Comparison of ENCODE assay signal across 20 cellular contexts in the genomic region with DNA sequence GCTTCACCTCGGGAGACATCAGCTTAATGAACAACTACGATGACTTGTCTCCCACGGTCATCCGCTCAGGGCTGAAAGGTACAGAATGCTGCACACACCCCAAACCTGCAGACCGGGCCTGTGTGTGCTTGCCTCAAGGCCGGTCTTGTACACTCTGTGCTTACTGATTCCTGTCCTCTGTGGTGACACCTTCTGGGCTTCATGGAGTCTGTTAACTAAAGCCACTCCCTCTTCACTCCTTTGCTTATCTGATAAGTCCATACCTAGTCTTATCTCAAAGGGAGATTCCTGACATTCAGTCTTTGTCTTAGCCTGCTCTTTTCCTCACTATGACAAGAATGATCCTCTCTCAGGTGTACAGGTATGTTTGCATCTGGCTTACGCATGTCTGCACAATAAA.
"Had no signal": no experiment of that assay in that cellular context is flagged by ENCODE, and none has a peak within 500 bp of the region (broad histone marks: within the 10 kb centered on the region; RNA-seq: fewer than 3 reads in every experiment).

No MANE protein-coding gene starts in this region.

- H3K36me3 ChIP-seq: neutrophil had no signal

- H3K27ac Mint-ChIP-seq: activated CD4-positive, alpha-beta memory T cell treated with anti-CD3 and anti-CD28 coated beads for 36 hours; activated CD4-positive, alpha-beta T cell treated with anti-CD3 and anti-CD28 coated beads for 36 hours; activated CD8-positive, alpha-beta memory T cell treated with anti-CD3 and anti-CD28 coated beads, Interleukin-2, amount 10 ng/mL, durations not matched to agents 7 days and 5 days; activated naive CD4-positive, alpha-beta T cell treated with anti-CD3 and anti-CD28 coated beads for 36 hours; activated naive CD8-positive, alpha-beta T cell treated with anti-CD3 and anti-CD28 coated beads, Interleukin-2, amount 50 U/mL, for 24 hours; activated T-helper 2 cell treated with anti-CD3 and anti-CD28 coated beads, Interferon-gamma antibody, Interleukin-2, Interleukin-4, amounts not matched to agents 10 μg/mL and 5 μg/mL and 100 μg/mL, durations not matched to agents 14 hours and 24 hours and 36 hours; natural killer cell; stimulated activated naive B cell treated with anti-CD40 and anti-IgM and Interleukin-4, amounts not matched to agents 10 μg/mL and 1 μg/mL and 100 μg/mL, for 72 hours; T-helper 17 cell had no signal

- H3K36me3 Mint-ChIP-seq: natural killer cell had no signal

- DNase-seq: activated CD4-positive, alpha-beta memory T cell treated with anti-CD3 and anti-CD28 coated beads for 36 hours; activated CD4-positive, alpha-beta T cell treated with anti-CD3 and anti-CD28 coated beads for 36 hours; activated CD8-positive, alpha-beta memory T cell treated with anti-CD3 and anti-CD28 coated beads, Interleukin-2, amount 10 ng/mL, durations not matched to agents 7 days and 5 days; activated naive CD4-positive, alpha-beta T cell treated with anti-CD3 and anti-CD28 coated beads for 36 hours; activated naive CD8-positive, alpha-beta T cell treated with anti-CD3 and anti-CD28 coated beads, Interleukin-2, amount 50 U/mL, for 24 hours; activated T-cell treated with anti-CD3 and anti-CD28 coated beads, Interleukin-2, amount 50 U/mL, for 1 hour; natural killer cell; posterior cingulate gyrus; retina; stimulated activated CD4-positive, alpha-beta T cell treated with anti-CD3 and anti-CD28 coated beads, Interleukin-15, amount 100 ng/mL, for 24 hours; stimulated activated CD4-positive, alpha-beta T cell treated with anti-CD3 and anti-CD28 coated beads, Interleukin-4, amount 100 ng/mL, for 1 hour; stimulated activated naive B cell treated with anti-CD40 and anti-IgM and Interleukin-4, amounts not matched to agents 10 μg/mL and 1 μg/mL and 100 μg/mL, for 72 hours; T-helper 17 cell; WERI-Rb-1 had no signal

- H3K4me3 Mint-ChIP-seq: activated CD4-positive, alpha-beta memory T cell treated with anti-CD3 and anti-CD28 coated beads for 36 hours; activated CD4-positive, alpha-beta T cell treated with anti-CD3 and anti-CD28 coated beads for 36 hours; activated CD8-positive, alpha-beta memory T cell treated with anti-CD3 and anti-CD28 coated beads, Interleukin-2, amount 10 ng/mL, durations not matched to agents 7 days and 5 days; activated naive CD4-positive, alpha-beta T cell treated with anti-CD3 and anti-CD28 coated beads for 36 hours; activated naive CD8-positive, alpha-beta T cell treated with anti-CD3 and anti-CD28 coated beads, Interleukin-2, amount 50 U/mL, for 24 hours; natural killer cell; stimulated activated naive B cell treated with anti-CD40 and anti-IgM and Interleukin-4, amounts not matched to agents 10 μg/mL and 1 μg/mL and 100 μg/mL, for 72 hours; T-helper 17 cell had no signal

- H3K9me3 ChIP-seq: ascending aorta, neutrophil, tibial nerve had no signal

- ATAC-seq: activated CD4-positive, alpha-beta T cell treated with anti-CD3 and anti-CD28 coated beads for 36 hours; activated CD8-positive, alpha-beta memory T cell treated with anti-CD3 and anti-CD28 coated beads, Interleukin-2, amount 10 ng/mL, durations not matched to agents 7 days and 5 days; activated naive CD8-positive, alpha-beta T cell treated with anti-CD3 and anti-CD28 coated beads, Interleukin-2, amount 50 U/mL, for 24 hours; left lobe of liver; natural killer cell; stimulated activated naive B cell treated with anti-CD40 and anti-IgM and Interleukin-4, amounts not matched to agents 10 μg/mL and 1 μg/mL and 100 μg/mL, for 72 hours; T-helper 17 cell had no signal

- H3K4me1 ChIP-seq: ascending aorta, tibial nerve had no signal

- H3K4me1 Mint-ChIP-seq: activated CD4-positive, alpha-beta T cell treated with anti-CD3 and anti-CD28 coated beads for 36 hours; activated CD8-positive, alpha-beta memory T cell treated with anti-CD3 and anti-CD28 coated beads, Interleukin-2, amount 10 ng/mL, durations not matched to agents 7 days and 5 days; activated naive CD8-positive, alpha-beta T cell treated with anti-CD3 and anti-CD28 coated beads, Interleukin-2, amount 50 U/mL, for 24 hours; natural killer cell; stimulated activated naive B cell treated with anti-CD40 and anti-IgM and Interleukin-4, amounts not matched to agents 10 μg/mL and 1 μg/mL and 100 μg/mL, for 72 hours had no signal

- H3K27ac ChIP-seq: ascending aorta, cardiac muscle cell, neutrophil, tibial nerve, WERI-Rb-1 had no signal

- H3K9me3 Mint-ChIP-seq: activated CD4-positive, alpha-beta memory T cell treated with anti-CD3 and anti-CD28 coated beads for 36 hours; activated naive CD4-positive, alpha-beta T cell treated with anti-CD3 and anti-CD28 coated beads for 36 hours; activated naive CD8-positive, alpha-beta T cell treated with anti-CD3 and anti-CD28 coated beads, Interleukin-2, amount 50 U/mL, for 24 hours; activated T-helper 2 cell treated with anti-CD3 and anti-CD28 coated beads, Interferon-gamma antibody, Interleukin-2, Interleukin-4, amounts not matched to agents 10 μg/mL and 5 μg/mL and 100 μg/mL, durations not matched to agents 14 hours and 24 hours and 36 hours; natural killer cell; stimulated activated naive B cell treated with anti-CD40 and anti-IgM and Interleukin-4, amounts not matched to agents 10 μg/mL and 1 μg/mL and 100 μg/mL, for 72 hours had no signal

- H3K27me3 ChIP-seq: ascending aorta, cardiac muscle cell, neutrophil, tibial nerve had no signal

- H3K4me3 ChIP-seq: ascending aorta, cardiac muscle cell, tibial nerve had no signal

- H3K27me3 Mint-ChIP-seq: activated CD4-positive, alpha-beta memory T cell treated with anti-CD3 and anti-CD28 coated beads for 36 hours; activated CD4-positive, alpha-beta T cell treated with anti-CD3 and anti-CD28 coated beads for 36 hours; activated CD8-positive, alpha-beta memory T cell treated with anti-CD3 and anti-CD28 coated beads, Interleukin-2, amount 10 ng/mL, durations not matched to agents 7 days and 5 days; activated naive CD8-positive, alpha-beta T cell treated with anti-CD3 and anti-CD28 coated beads, Interleukin-2, amount 50 U/mL, for 24 hours; stimulated activated naive B cell treated with anti-CD40 and anti-IgM and Interleukin-4, amounts not matched to agents 10 μg/mL and 1 μg/mL and 100 μg/mL, for 72 hours; T-helper 17 cell had no signal
